23 cellular contexts compared by ENCODE assay signal in genomic region chr11:78652866-78653265, GRCh38.
DNase-seq lines count a peak whose midpoint lies in the region; ATAC-seq and TF ChIP-seq lines count a peak whose summit lies in the region.
"Had no signal": no experiment of that assay in that cellular context is flagged by ENCODE, and none has a peak within 500 bp of the region (broad histone marks: within the 10 kb centered on the region; RNA-seq: fewer than 3 reads in every experiment).

No MANE protein-coding gene starts in this region.

- H3K27ac ChIP-seq in right atrium auricular region (no peak overlapping the region), left ventricle myocardium inferior (replicated peaks) (no peak overlapping the region), esophagus muscularis mucosa (replicated peaks in 1 of 4) (no peak overlapping the region)
- H3K27ac ChIP-seq: PC-9 had no signal

- intact Hi-C loops in activated CD8-positive, alpha-beta T cell treated with anti-CD3 and anti-CD28 coated beads for 36 hours (cut with micrococcal nuclease) = no loop called here
- intact Hi-C loops in left ventricle myocardium inferior (cut with micrococcal nuclease) (no loop called here), esophagus muscularis mucosa (cut with DNase I) (no loop called here), sciatic nerve (cut with DNase I) (no loop called here)

- no peaks in the 10 kb centered on the region for H3K27me3 Mint-ChIP-seq in activated CD8-positive, alpha-beta T cell treated with anti-CD3 and anti-CD28 coated beads, Interleukin-2, amount 10 ng/mL, durations not matched to agents 7 days and 5 days (ENCODE audit: low read depth)
- H3K27me3 Mint-ChIP-seq in activated CD8-positive, alpha-beta T cell treated with anti-CD3 and anti-CD28 coated beads for 36 hours = peaks cover 2% of the 10 kb centered on the region

- no peaks in the 10 kb centered on the region for H3K27me3 ChIP-seq in right atrium auricular region
- H3K27me3 ChIP-seq in left ventricle myocardium inferior (ENCODE audit: low read depth) = peaks cover 29% of the 10 kb centered on the region
- no peaks in the 10 kb centered on the region for H3K27me3 ChIP-seq in esophagus muscularis mucosa
- H3K27me3 ChIP-seq: BE2C, MG63 had no signal

- no peaks in the 10 kb centered on the region for H3K9me3 Mint-ChIP-seq in activated CD8-positive, alpha-beta T cell treated with anti-CD3 and anti-CD28 coated beads, Interleukin-2, amount 10 ng/mL, durations not matched to agents 7 days and 5 days (ENCODE audit: insufficient read depth)
- no peaks in the 10 kb centered on the region for H3K9me3 Mint-ChIP-seq in activated CD8-positive, alpha-beta T cell treated with anti-CD3 and anti-CD28 coated beads for 36 hours
- H3K9me3 Mint-ChIP-seq: CD14-positive monocyte; CD8-positive, alpha-beta memory T cell had no signal

- no peak for TF ChIP-seq POLR2A in esophagus muscularis mucosa (IDR thresholded peaks at IDR 0.05; ENCODE audit: low read depth)

- no peak overlapping the region for H3K4me3 ChIP-seq in right atrium auricular region
- no peak overlapping the region for H3K4me3 ChIP-seq in left ventricle myocardium inferior
- no peak overlapping the region for H3K4me3 ChIP-seq in esophagus muscularis mucosa
- H3K4me3 ChIP-seq: MG63, PC-9 had no signal

- no peak overlapping the region for H3K4me3 Mint-ChIP-seq in activated CD8-positive, alpha-beta T cell treated with anti-CD3 and anti-CD28 coated beads, Interleukin-2, amount 10 ng/mL, durations not matched to agents 7 days and 5 days
- H3K4me3 Mint-ChIP-seq in activated CD8-positive, alpha-beta T cell treated with anti-CD3 and anti-CD28 coated beads for 36 hours = no peak overlapping the region
- H3K4me3 Mint-ChIP-seq: CD14-positive monocyte; CD8-positive, alpha-beta memory T cell had no signal

- H3K4me1 ChIP-seq in right atrium auricular region (no peaks in the 10 kb centered on the region), left ventricle myocardium inferior (no peaks in the 10 kb centered on the region), esophagus muscularis mucosa (no peaks in the 10 kb centered on the region)
- H3K4me1 ChIP-seq: BE2C had no signal

- TF ChIP-seq CTCF in activated CD8-positive, alpha-beta T cell treated with anti-CD3 and anti-CD28 coated beads for 36 hours (IDR thresholded peaks at IDR 0.05) = no peak
- TF ChIP-seq CTCF in right atrium auricular region (IDR thresholded peaks at IDR 0.05) = no peak
- TF ChIP-seq CTCF in left ventricle myocardium inferior (IDR thresholded peaks at IDR 0.05; ENCODE audit: borderline replicate concordance) = no peak
- TF ChIP-seq CTCF in esophagus muscularis mucosa (IDR thresholded peaks at IDR 0.05) = no peak

- no peaks in the 10 kb centered on the region for H3K36me3 Mint-ChIP-seq in activated CD8-positive, alpha-beta T cell treated with anti-CD3 and anti-CD28 coated beads, Interleukin-2, amount 10 ng/mL, durations not matched to agents 7 days and 5 days (ENCODE audit: low read depth)
- H3K36me3 Mint-ChIP-seq in activated CD8-positive, alpha-beta T cell treated with anti-CD3 and anti-CD28 coated beads for 36 hours (ENCODE audit: low read depth) = no peaks in the 10 kb centered on the region
- H3K36me3 Mint-ChIP-seq: CD14-positive monocyte; CD8-positive, alpha-beta memory T cell had no signal

- CTCF ChIA-PET in activated CD8-positive, alpha-beta T cell treated with anti-CD3 and anti-CD28 coated beads, Interleukin-2, amount 10 ng/mL, durations not matched to agents 7 days and 5 days (lab: Charles Lee) = interaction anchor here (2.1 kb wide), 1 partner anchor 8 kb away, joined by 9 read pairs; no protein-coding TSS in a partner anchor
- CTCF ChIA-PET in activated CD8-positive, alpha-beta T cell treated with anti-CD3 and anti-CD28 coated beads for 36 hours (lab: Charles Lee) = interaction anchor here (2.2 to 10.6 kb wide), 2 partner anchors 7 to 63 kb away, joined by 7 to 76 read pairs; no protein-coding TSS in a partner anchor

- H3K36me3 ChIP-seq in right atrium auricular region (no peaks in the 10 kb centered on the region), left ventricle myocardium inferior (no peaks in the 10 kb centered on the region), esophagus muscularis mucosa (no peaks in the 10 kb centered on the region)
- H3K36me3 ChIP-seq: MG63 had no signal

- no peak overlapping the region for H3K27ac Mint-ChIP-seq in activated CD8-positive, alpha-beta T cell treated with anti-CD3 and anti-CD28 coated beads, Interleukin-2, amount 10 ng/mL, durations not matched to agents 7 days and 5 days
- no peak overlapping the region for H3K27ac Mint-ChIP-seq in activated CD8-positive, alpha-beta T cell treated with anti-CD3 and anti-CD28 coated beads for 36 hours
- H3K27ac Mint-ChIP-seq: CD14-positive monocyte had no signal

- WGBS in esophagus muscularis mucosa = 88% methylated on average over 5 of the region's 5 CpGs

- POLR2A ChIA-PET in activated CD8-positive, alpha-beta T cell treated with anti-CD3 and anti-CD28 coated beads, Interleukin-2, amount 10 ng/mL, durations not matched to agents 7 days and 5 days (lab: Charles Lee) = no interaction called here
- POLR2A ChIA-PET in activated CD8-positive, alpha-beta T cell treated with anti-CD3 and anti-CD28 coated beads for 36 hours (lab: Charles Lee) = no interaction called here

- ATAC-seq in activated CD8-positive, alpha-beta T cell treated with anti-CD3 and anti-CD28 coated beads, Interleukin-2, amount 10 ng/mL, durations not matched to agents 7 days and 5 days = no peak
- no peak for ATAC-seq in activated CD8-positive, alpha-beta T cell treated with anti-CD3 and anti-CD28 coated beads for 36 hours
- no peak for ATAC-seq in sciatic nerve
- ATAC-seq: Right ventricle myocardium inferior had no signal

- peak; percentile 18 for DNase-seq in activated CD8-positive, alpha-beta T cell treated with anti-CD3 and anti-CD28 coated beads, Interleukin-2, amount 10 ng/mL, durations not matched to agents 7 days and 5 days
- no peak for DNase-seq in activated CD8-positive, alpha-beta T cell treated with anti-CD3 and anti-CD28 coated beads for 36 hours
- peak; percentile 23 for DNase-seq in right atrium auricular region (ENCODE audit: low spot score)
- no peak for DNase-seq in left ventricle myocardium inferior
- DNase-seq in esophagus muscularis mucosa (ENCODE audit: extremely low spot score) = peak; percentile 84
- no peak for DNase-seq in NCI-H345 treated with DMSO at 0.1 percent for 48 hours (lab: John Stamatoyannopoulos, UW; ENCODE audit: unreplicated experiment)
- DNase-seq in NCI-H2227 (lab: John Stamatoyannopoulos, UW; ENCODE audit: unreplicated experiment) = no peak
- DNase-seq in sciatic nerve (ENCODE audit: low spot score) = no peak
- DNase-seq: 8988T; ACHN; BE2C; CD8-positive, alpha-beta memory T cell; DMS79 treated with DMSO at 0.1 percent for 48 hours; HCEC 1CT; IMR-90; KG1; MG63; NCI-H1105 treated with DMSO at 0.1 percent for 48 hours; NCI-H2029; NCI-H526 treated with DMSO at 0.1 percent for 48 hours; PC-9 had no signal

- H3K4me1 Mint-ChIP-seq in activated CD8-positive, alpha-beta T cell treated with anti-CD3 and anti-CD28 coated beads, Interleukin-2, amount 10 ng/mL, durations not matched to agents 7 days and 5 days (ENCODE audit: low read depth) = no peaks in the 10 kb centered on the region
- H3K4me1 Mint-ChIP-seq in activated CD8-positive, alpha-beta T cell treated with anti-CD3 and anti-CD28 coated beads for 36 hours (ENCODE audit: low read depth) = peaks cover 36% of the 10 kb centered on the region
- H3K4me1 Mint-ChIP-seq: CD14-positive monocyte; CD8-positive, alpha-beta memory T cell had no signal

- TF ChIP-seq EP300 in esophagus muscularis mucosa (IDR thresholded peaks at IDR 0.05) = no peak

- H3K9me3 ChIP-seq in right atrium auricular region (no peaks in the 10 kb centered on the region), left ventricle myocardium inferior (replicated peaks) (no peaks in the 10 kb centered on the region), esophagus muscularis mucosa (no peaks in the 10 kb centered on the region)
- H3K9me3 ChIP-seq: BE2C, MG63 had no signal

Comparison
In these comparisons a context has a peak if more than half of its experiments do, and no peak if none do; other contexts are left out.
1. DNase-seq: peak in activated CD8-positive, alpha-beta T cell treated with anti-CD3 and anti-CD28 coated beads, Interleukin-2, amount 10 ng/mL, durations not matched to agents 7 days and 5 days (single experiment), right atrium auricular region (single experiment) and esophagus muscularis mucosa (single experiment); none in activated CD8-positive, alpha-beta T cell treated with anti-CD3 and anti-CD28 coated beads for 36 hours (single experiment), left ventricle myocardium inferior (single experiment), NCI-H345 treated with DMSO at 0.1 percent for 48 hours (single experiment), NCI-H2227 (single experiment) and sciatic nerve (single experiment).